ENCODE assay signal across 8 cellular contexts in the genomic region with DNA sequence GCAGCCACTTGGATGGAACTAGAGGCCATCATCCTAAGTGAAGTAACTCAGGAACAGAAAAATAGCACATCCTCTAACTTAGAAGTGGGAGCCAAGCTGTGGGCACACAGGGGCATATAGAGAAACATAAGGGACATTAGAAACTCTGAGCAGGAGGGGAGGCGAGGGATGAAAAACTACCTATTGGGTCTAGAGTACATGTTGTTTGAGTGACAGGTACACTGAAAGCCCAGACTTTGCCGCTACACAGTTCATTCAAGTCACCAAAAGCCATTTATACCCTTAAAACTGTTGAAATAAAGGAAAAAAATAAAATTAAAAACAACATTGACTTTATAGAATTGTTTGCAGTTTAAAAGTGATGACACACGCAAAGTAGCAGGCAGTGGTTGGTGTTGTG.
"Had no signal": no experiment of that assay in that cellular context is flagged by ENCODE, and none has a peak within 500 bp of the region (broad histone marks: within the 10 kb centered on the region; RNA-seq: fewer than 3 reads in every experiment).

No MANE protein-coding gene starts in this region.

- H3K36me3 ChIP-seq: HAP-1 had no signal

- DNase-seq: GM23248, GOT3, H7, IMR-90, KG1 had no signal

- H3K9ac ChIP-seq: GM23248 had no signal

- ATAC-seq: HCT116, K562 had no signal

- H3K4me1 ChIP-seq: HAP-1 had no signal

- H3K27ac ChIP-seq: GM23248 had no signal

- H3K9me3 ChIP-seq: HAP-1 had no signal

- H3K4me3 ChIP-seq: GM23248, HAP-1, K562 had no signal

- H2AFZ ChIP-seq: GM23248 had no signal

- FAIRE-seq: K562 had no signal
